Comparison of ENCODE assay signal across 20 cellular contexts in genomic region chr20:34925981-34926380, GRCh38. TPM values are rescaled to one million over a fixed set of nuclear protein-coding genes. Genes with fewer than 3 reads are reported as not detected.
DNase-seq lines count a peak whose midpoint lies in the region; ATAC-seq, FAIRE-seq and TF ChIP-seq lines count a peak whose summit lies in the region.
"Had no signal": no experiment of that assay in that cellular context is flagged by ENCODE, and none has a peak within 500 bp of the region (broad histone marks: within the 10 kb centered on the region; RNA-seq: fewer than 3 reads in every experiment).

No MANE protein-coding gene starts in this region.

- no peaks in the 10 kb centered on the region for H3K9me3 Mint-ChIP-seq in CD8-positive, alpha-beta T cell
- H3K9me3 Mint-ChIP-seq in endothelial cell (ENCODE audit: unreplicated experiment): no peaks in the 10 kb centered on the region
- H3K9me3 Mint-ChIP-seq: stimulated activated naive CD8-positive, alpha-beta T cell treated with anti-CD3 and anti-CD28 coated beads, Interleukin-15, Interleukin-2, amounts not matched to agents 100 ng/mL and 50 ng/mL, for 24 hours had no signal

- H3K4me1 ChIP-seq in CD8-positive, alpha-beta T cell (ENCODE audit: insufficient read depth, low read length): no peaks in the 10 kb centered on the region
- peaks cover 2 to 8% of the 10 kb centered on the region in 2 donors for H3K4me1 ChIP-seq in aorta (ENCODE audit: control insufficient read depth in 1 of 2, insufficient read depth in 2 of 2, low read length in 2 of 2)
- H3K4me1 ChIP-seq: prostate gland, transverse colon had no signal

- no peak overlapping the region for H3K4me3 Mint-ChIP-seq in CD8-positive, alpha-beta T cell
- H3K4me3 Mint-ChIP-seq in endothelial cell (ENCODE audit: unreplicated experiment): peak overlapping the region; percentile 26
- H3K4me3 Mint-ChIP-seq: stimulated activated naive CD8-positive, alpha-beta T cell treated with anti-CD3 and anti-CD28 coated beads, Interleukin-15, Interleukin-2, amounts not matched to agents 100 ng/mL and 50 ng/mL, for 24 hours had no signal

- CTCF ChIA-PET in CD8-positive, alpha-beta T cell (lab: Charles Lee): no interaction called here

- POLR2A ChIA-PET in CD8-positive, alpha-beta T cell (lab: Charles Lee): no interaction called here

- peaks cover 53% of the 10 kb centered on the region for H3K36me3 Mint-ChIP-seq in CD8-positive, alpha-beta T cell
- peaks cover 44% of the 10 kb centered on the region for H3K36me3 Mint-ChIP-seq in endothelial cell (ENCODE audit: low read depth, unreplicated experiment)

- 78% methylated on average over 1 of the region's 1 CpG for WGBS in aorta, 2 donors

- ATAC-seq in CD8-positive, alpha-beta T cell: no peak
- ATAC-seq in HG02588 (IDR thresholded peaks at IDR 0.05; ENCODE audit: unreplicated experiment) (no peak), aorta (ENCODE audit: low FRiP score) (no peak)

- FAIRE-seq in HTR-8/SVneo (lab: Jason Lieb, UNC): peak; percentile 38
- FAIRE-seq: GM12892, TTC549 had no signal

- no peak overlapping the region for H3K27ac ChIP-seq in CD8-positive, alpha-beta T cell (ENCODE audit: low read depth, low read length)
- H3K27ac ChIP-seq in aorta (ENCODE audit: low read depth in 1 of 2, low read length in 2 of 2): no peak overlapping the region
- H3K27ac ChIP-seq: epithelial cell of prostate, hepatocyte, prostate gland, skin epidermis, transverse colon had no signal

- no peaks in the 10 kb centered on the region for H3K36me3 ChIP-seq in CD8-positive, alpha-beta T cell (ENCODE audit: insufficient read depth, low read length)
- H3K36me3 ChIP-seq in aorta (ENCODE audit: control insufficient read depth in 1 of 2, insufficient read depth in 2 of 2, low read length in 1 of 2): peaks cover 7 to 19% of the 10 kb centered on the region in 2 donors

- TF ChIP-seq CTCF in CD8-positive, alpha-beta T cell (IDR thresholded peaks at IDR 0.05): no peak
- TF ChIP-seq CTCF in endothelial cell (IDR thresholded peaks at IDR 0.05; ENCODE audit: unreplicated experiment): no peak

- DNase-seq in CD8-positive, alpha-beta T cell: no peak
- DNase-seq in HTR-8/SVneo (ENCODE audit: insufficient read length, low spot score) (no peak), endothelial cell (ENCODE audit: low spot score) (no peak), aorta (no peak)
- DNase-seq: activated gamma-delta T cell treated with Interleukin-2 at 50 U/mL for 16 hours, DMS79 treated with DMSO at 0.1 percent for 48 hours, foreskin fibroblast, GOT3, NCI-H1436 treated with DMSO at 0.1 percent for 48 hours, NCI-H2171, NCI-H526, transverse colon had no signal

- H3K27ac Mint-ChIP-seq in CD8-positive, alpha-beta T cell: peak overlapping the region; percentile 63
- H3K27ac Mint-ChIP-seq in endothelial cell (ENCODE audit: unreplicated experiment): no peak overlapping the region
- H3K27ac Mint-ChIP-seq: stimulated activated naive CD8-positive, alpha-beta T cell treated with anti-CD3 and anti-CD28 coated beads, Interleukin-15, Interleukin-2, amounts not matched to agents 100 ng/mL and 50 ng/mL, for 24 hours had no signal

- H3K27me3 Mint-ChIP-seq in CD8-positive, alpha-beta T cell (ENCODE audit: low read depth): no peaks in the 10 kb centered on the region
- peaks cover 2% of the 10 kb centered on the region for H3K27me3 Mint-ChIP-seq in endothelial cell (ENCODE audit: unreplicated experiment)
- H3K27me3 Mint-ChIP-seq: stimulated activated naive CD8-positive, alpha-beta T cell treated with anti-CD3 and anti-CD28 coated beads, Interleukin-15, Interleukin-2, amounts not matched to agents 100 ng/mL and 50 ng/mL, for 24 hours had no signal

- no peak overlapping the region for H3K4me3 ChIP-seq in CD8-positive, alpha-beta T cell (ENCODE audit: low read depth, low read length)
- H3K4me3 ChIP-seq in aorta (ENCODE audit: low read length in 2 of 2): no peak overlapping the region
- H3K4me3 ChIP-seq: hepatocyte, prostate gland, skin epidermis, transverse colon had no signal

- intact Hi-C loops in CD8-positive, alpha-beta T cell (cut with DNase I, micrococcal nuclease): no loop called here
- intact Hi-C loops in aorta (cut with DNase I): no loop called here

- H3K27me3 ChIP-seq in CD8-positive, alpha-beta T cell (ENCODE audit: insufficient read depth, low read length): no peaks in the 10 kb centered on the region
- H3K27me3 ChIP-seq in aorta (ENCODE audit: control insufficient read depth in 1 of 2, insufficient read depth in 2 of 2, low read length in 1 of 2): no peaks in the 10 kb centered on the region
- H3K27me3 ChIP-seq: hepatocyte, transverse colon had no signal

- no peaks in the 10 kb centered on the region for H3K9me3 ChIP-seq in CD8-positive, alpha-beta T cell (ENCODE audit: low read length)
- H3K9me3 ChIP-seq in aorta (ENCODE audit: control insufficient read depth, low read length): no peaks in the 10 kb centered on the region
- H3K9me3 ChIP-seq: prostate gland, transverse colon had no signal

- peaks cover 11% of the 10 kb centered on the region for H3K4me1 Mint-ChIP-seq in CD8-positive, alpha-beta T cell (ENCODE audit: low read depth)
- no peaks in the 10 kb centered on the region for H3K4me1 Mint-ChIP-seq in endothelial cell (ENCODE audit: unreplicated experiment)

RNA-seq across cellular contexts. Expression of gene GSS, which starts 29.6 kb away (rescaled TPM):
- total RNA-seq in CD8-positive, alpha-beta T cell: 10 to 100 TPM; 23.6 to 24.3 TPM
- total RNA-seq in endothelial cell (ENCODE audit: unreplicated experiment): 48.3 TPM
- total RNA-seq in aorta: 10 to 100 TPM; 22.9 to 24.3 TPM
- 10 to 100 TPM; 12.9 to 31.5 TPM for polyA plus RNA-seq in aorta

RNA-seq across cellular contexts. Expression of gene MYH7B, which starts 29.7 kb away (rescaled TPM):
- under 1 TPM; 0.19 to 0.54 TPM for total RNA-seq in CD8-positive, alpha-beta T cell
- total RNA-seq in endothelial cell (ENCODE audit: unreplicated experiment) (0.51 TPM), aorta (under 1 TPM; 0.57 to 0.88 TPM)
- polyA plus RNA-seq in aorta: 1 to 10 TPM in 1 of 2 donors, under 1 TPM in 1; 0.13 to 4.6 TPM

RNA-seq across cellular contexts. Expression of gene ACSS2, which starts 49.6 kb away (rescaled TPM):
- total RNA-seq in CD8-positive, alpha-beta T cell: 10 to 100 TPM in 1 of 2 experiments, 1 to 10 TPM in 1; 6.5 to 12.7 TPM
- 53.2 TPM for total RNA-seq in endothelial cell (ENCODE audit: unreplicated experiment)
- 10 to 100 TPM; 64.8 to 87.4 TPM for total RNA-seq in aorta
- polyA plus RNA-seq in aorta: 10 to 100 TPM; 59.4 to 99.0 TPM

RNA-seq across cellular contexts. Expression of gene GGT7, which starts 53.3 kb away (rescaled TPM):
- total RNA-seq in CD8-positive, alpha-beta T cell: 10 to 100 TPM; 26.3 to 26.4 TPM
- 20.3 TPM for total RNA-seq in endothelial cell (ENCODE audit: unreplicated experiment)
- 10 to 100 TPM; 22.3 to 27.1 TPM for total RNA-seq in aorta
- 10 to 100 TPM in 1 of 2 donors, 1 to 10 TPM in 1; 7.5 to 41.3 TPM for polyA plus RNA-seq in aorta
